Comparison of ENCODE assay signal across 9 cellular contexts in genomic region chr4:124631760-124632159, GRCh38.
DNase-seq lines count a peak whose midpoint lies in the region; ATAC-seq lines count a peak whose summit lies in the region.
"Had no signal": no experiment of that assay in that cellular context is flagged by ENCODE, and none has a peak within 500 bp of the region (broad histone marks: within the 10 kb centered on the region; RNA-seq: fewer than 3 reads in every experiment).

No MANE protein-coding gene starts in this region.

- no peak overlapping the region for H3K4me3 ChIP-seq in mesenchymal stem cell (ENCODE audit: insufficient read depth in 1 of 2, low read depth in 1 of 2, low read length in 2 of 2)
- H3K4me3 ChIP-seq: suprapubic skin had no signal

- no peak overlapping the region for H3K4me2 ChIP-seq in mesenchymal stem cell (ENCODE audit: low read length, poor library complexity, severe bottlenecking)

- no peak overlapping the region for H3K23ac ChIP-seq in mesenchymal stem cell (ENCODE audit: low read length in 2 of 2)

- no peak overlapping the region for H3K18ac ChIP-seq in mesenchymal stem cell (ENCODE audit: low read depth in 1 of 2, low read length in 2 of 2)

- no peak overlapping the region for H2BK12ac ChIP-seq in mesenchymal stem cell (ENCODE audit: low read length in 2 of 2)

- no peak overlapping the region for H2AK5ac ChIP-seq in mesenchymal stem cell (ENCODE audit: low read length, severe bottlenecking)

- peak; percentile 97 for ATAC-seq in GM21381 (IDR thresholded peaks at IDR 0.05; ENCODE audit: unreplicated experiment)

- H3K27ac ChIP-seq in mesenchymal stem cell (ENCODE audit: low read length, poor library complexity, severe bottlenecking): peak overlapping the region; percentile 0
- H3K27ac ChIP-seq: suprapubic skin had no signal

- no peaks in the 10 kb centered on the region for H3K4me1 ChIP-seq in mesenchymal stem cell (ENCODE audit: control insufficient read depth, insufficient read depth, low read depth, low read length)

- no peak overlapping the region for H3K14ac ChIP-seq in mesenchymal stem cell (ENCODE audit: low read length in 2 of 2)

- H2BK15ac ChIP-seq in mesenchymal stem cell (ENCODE audit: low read depth, poor library complexity, severe bottlenecking): no peak overlapping the region

- H2AFZ ChIP-seq in mesenchymal stem cell (ENCODE audit: low read depth, low read length): no peak overlapping the region

- H3K9me3 ChIP-seq in mesenchymal stem cell (ENCODE audit: control insufficient read depth, low read length): no peaks in the 10 kb centered on the region
- H3K9me3 ChIP-seq: suprapubic skin had no signal

- H2BK120ac ChIP-seq in mesenchymal stem cell (ENCODE audit: low read depth, low read length): peak overlapping the region; percentile 44

- H3K4ac ChIP-seq in mesenchymal stem cell (ENCODE audit: low read depth in 1 of 2, low read length in 2 of 2): no peak overlapping the region

- H3K79me1 ChIP-seq in mesenchymal stem cell (replicated peaks; ENCODE audit: low read length, poor library complexity, severe bottlenecking): no peaks in the 10 kb centered on the region

- peak overlapping the region; percentile 17 for H3K9ac ChIP-seq in mesenchymal stem cell (ENCODE audit: low read length)

- H4K91ac ChIP-seq in mesenchymal stem cell (ENCODE audit: low read length): no peak overlapping the region

- H4K8ac ChIP-seq in mesenchymal stem cell (ENCODE audit: low read length): no peak overlapping the region

- H3K36me3 ChIP-seq in mesenchymal stem cell (ENCODE audit: control insufficient read depth in 1 of 2, insufficient read depth in 2 of 2, low read depth in 1 of 2, low read length in 2 of 2): no peaks in the 10 kb centered on the region
- H3K36me3 ChIP-seq: suprapubic skin had no signal

- no peak overlapping the region for H2BK5ac ChIP-seq in mesenchymal stem cell (ENCODE audit: low read depth, low read length, poor library complexity, severe bottlenecking)

- H3K27me3 ChIP-seq in mesenchymal stem cell (ENCODE audit: control insufficient read depth in 1 of 2, insufficient read depth in 1 of 2, low read length in 2 of 2): no peaks in the 10 kb centered on the region
- H3K27me3 ChIP-seq: suprapubic skin had no signal

- 0% methylated on average over 1 of the region's 1 CpG for WGBS in mesenchymal stem cell

- DNase-seq in AML-193 (lab: John Stamatoyannopoulos, UW) (peak; percentile 57 to 72), HPDE6-E6E7 (ENCODE audit: extremely low spot score) (peak; percentile 69), astrocyte of the hippocampus (ENCODE audit: low read depth, low spot score) (peak; percentile 92), mesenchymal stem cell (peak; percentile 95), SKM-1 (lab: John Stamatoyannopoulos, UW; ENCODE audit: unreplicated experiment) (no peak), SKM-1 treated with dmso at 0.1 percent for 144 hours (lab: John Stamatoyannopoulos, UW; ENCODE audit: unreplicated experiment) (no peak), SHP77 (lab: John Stamatoyannopoulos, UW) (no peak)

Comparison
In these comparisons a context has a peak if more than half of its experiments do, and no peak if none do; other contexts are left out.
1. DNase-seq: peak in AML-193 (2 of 2), HPDE6-E6E7 (single experiment), astrocyte of the hippocampus (single experiment) and mesenchymal stem cell (single experiment); none in SKM-1 (single experiment), SKM-1 treated with dmso at 0.1 percent for 144 hours (single experiment) and SHP77 (0 of 2).